In the genomic region with DNA sequence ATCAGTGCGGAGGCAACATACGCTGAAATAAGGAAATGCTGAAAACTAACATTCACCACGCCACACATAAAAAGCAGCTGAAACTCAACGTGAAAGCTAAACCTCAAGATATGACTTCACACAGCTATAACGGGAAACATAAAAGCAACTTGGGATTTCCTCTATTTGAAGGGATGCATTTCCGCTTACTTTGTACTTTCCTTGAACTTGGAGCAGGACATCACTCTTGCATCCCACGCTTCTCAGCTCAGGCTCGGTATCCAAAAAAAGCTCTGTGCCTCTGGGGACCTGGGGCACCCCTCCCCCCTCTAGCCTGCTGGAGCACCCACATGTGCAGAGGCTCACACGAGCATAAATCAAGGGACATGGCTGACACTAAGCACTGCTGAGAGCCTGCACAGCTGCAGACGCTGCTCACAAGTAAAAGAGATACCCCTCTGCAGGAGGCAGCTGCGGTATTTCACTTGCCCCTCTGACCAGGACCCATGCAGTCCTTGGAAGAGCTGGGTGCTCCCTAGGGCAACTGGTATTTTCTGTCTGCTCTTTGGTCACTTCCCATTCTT, we compare ENCODE assay signal across 8 cellular contexts. TPM values are rescaled to one million over a fixed set of nuclear protein-coding genes. Genes with fewer than 3 reads are reported as not detected.
A peak's percentile ranks its signal among the peaks of the same experiment; 100 is the strongest.
DNase-seq lines count a peak whose midpoint lies in the region; ATAC-seq, FAIRE-seq and TF ChIP-seq lines count a peak whose summit lies in the region.

No MANE protein-coding gene starts in this region.

- H3K9ac ChIP-seq in astrocyte (ENCODE audit: low read length) = peak overlapping the region; percentile 48

- no peaks in the 10 kb centered on the region for H3K9me3 ChIP-seq in astrocyte (ENCODE audit: insufficient read depth, low read depth, low read length)

- peaks cover 54% of the 10 kb centered on the region for H3K79me2 ChIP-seq in astrocyte (ENCODE audit: insufficient read depth, low read length)

- H3K4me3 ChIP-seq in astrocyte (ENCODE audit: insufficient read depth, low read depth, low read length) = peak overlapping the region; percentile 6

- H3K27ac Mint-ChIP-seq in astrocyte (ENCODE audit: unreplicated experiment) (no peak overlapping the region), nephron (peak overlapping the region; percentile 89 to 99 (median 98))

- TF ChIP-seq CTCF in astrocyte (IDR thresholded peaks at IDR 0.05; ENCODE audit: insufficient read depth, low read depth, low read length) (no peak), nephron (IDR thresholded peaks at IDR 0.05; ENCODE audit: unreplicated experiment in 3 of 3) (no peak)

- no peak for FAIRE-seq in astrocyte (lab: Jason Lieb, UNC)

- H3K4me1 Mint-ChIP-seq in astrocyte (ENCODE audit: low read depth, unreplicated experiment) (peaks cover 24% of the 10 kb centered on the region), nephron (peaks cover 67% of the 10 kb centered on the region)

- H3K27me3 Mint-ChIP-seq in astrocyte (ENCODE audit: low read depth, unreplicated experiment) (no peaks in the 10 kb centered on the region), nephron (ENCODE audit: low read depth) (no peaks in the 10 kb centered on the region)

- peak overlapping the region; percentile 78 for H3K4me2 ChIP-seq in astrocyte (ENCODE audit: low read length)

- no peaks in the 10 kb centered on the region for H3K27me3 ChIP-seq in astrocyte (ENCODE audit: insufficient read depth, low read length)

- H4K20me1 ChIP-seq in astrocyte (ENCODE audit: insufficient read depth, low read length) = peaks cover 53% of the 10 kb centered on the region

- H3K36me3 Mint-ChIP-seq in astrocyte (ENCODE audit: low read depth, unreplicated experiment) = no peaks in the 10 kb centered on the region
- peaks cover 3% of the 10 kb centered on the region for H3K36me3 Mint-ChIP-seq in nephron (ENCODE audit: low read depth)

- peak; percentile 42 for DNase-seq in GM04504 (ENCODE audit: low read depth)
- DNase-seq in astrocyte (ENCODE audit: low read depth) = peak; percentile 49
- no peak for DNase-seq in NCI-H146 (lab: John Stamatoyannopoulos, UW)
- no peak for DNase-seq in NCI-H187 treated with DMSO at 0.1 percent for 48 hours (lab: John Stamatoyannopoulos, UW)
- DNase-seq in HuH-7.5 (ENCODE audit: low spot score) = no peak

- ATAC-seq in GM19455 (IDR thresholded peaks at IDR 0.05; ENCODE audit: unreplicated experiment) = peak; percentile 78
- ATAC-seq in HG03439 (IDR thresholded peaks at IDR 0.05; ENCODE audit: unreplicated experiment) = peak; percentile 85

- H3K4me3 Mint-ChIP-seq in astrocyte (ENCODE audit: unreplicated experiment) = peak overlapping the region; percentile 52
- peak overlapping the region; percentile 68 to 73 (median 71) for H3K4me3 Mint-ChIP-seq in nephron

- H3K4me1 ChIP-seq in astrocyte (ENCODE audit: insufficient read depth, low read length) = peaks cover 9% of the 10 kb centered on the region

- no peak overlapping the region for H3K27ac ChIP-seq in astrocyte (ENCODE audit: low read depth, low read length)

- H3K36me3 ChIP-seq in astrocyte (ENCODE audit: insufficient read depth, low read length) = no peaks in the 10 kb centered on the region

- H2AFZ ChIP-seq in astrocyte (ENCODE audit: low read depth, low read length) = peak overlapping the region; percentile 2

- no peaks in the 10 kb centered on the region for H3K9me3 Mint-ChIP-seq in astrocyte (ENCODE audit: unreplicated experiment)
- H3K9me3 Mint-ChIP-seq in nephron = no peaks in the 10 kb centered on the region

RNA-seq across cellular contexts. Expression of gene PARD3, which starts 34.2 kb away (rescaled TPM):
- total RNA-seq in astrocyte = 35.4 and 35.9 TPM in 2 replicates

Comparison
In these comparisons a context has a peak if more than half of its experiments do, and no peak if none do; other contexts are left out.
1. DNase-seq: peak in GM04504 (single experiment) and astrocyte (single experiment); none in NCI-H146 (single experiment), NCI-H187 treated with DMSO at 0.1 percent for 48 hours (single experiment) and HuH-7.5 (single experiment).